In genomic region chr16:87945351-87946042, GRCh38 we compare ENCODE assay signal across 8 cellular contexts. TPM values are rescaled to one million over a fixed set of nuclear protein-coding genes. Genes with fewer than 3 reads are reported as not detected.
A peak's percentile ranks its signal among the peaks of the same experiment; 100 is the strongest.
DNase-seq lines count a peak whose midpoint lies in the region; TF ChIP-seq lines count a peak whose summit lies in the region.

No MANE protein-coding gene starts in this region.

- no peak overlapping the region for H3K27ac ChIP-seq in brain microvascular endothelial cell

- DNase-seq in DMS153 treated with DMSO at 0.1 percent for 48 hours (lab: John Stamatoyannopoulos, UW; ENCODE audit: unreplicated experiment): peak; percentile 57
- DNase-seq in NCI-H2107 treated with DMSO at 0.1 percent for 48 hours (lab: John Stamatoyannopoulos, UW; ENCODE audit: unreplicated experiment): peak; percentile 79
- peak; percentile 57 for DNase-seq in brain microvascular endothelial cell
- peak; percentile 85 for DNase-seq in iris pigment epithelial cell (ENCODE audit: low read depth)
- no peak for DNase-seq in KBM-7
- DNase-seq in lower leg skin (ENCODE audit: low spot score in 2 of 2): no peak
- DNase-seq in activated CD4-positive, alpha-beta T cell treated with anti-CD3 and anti-CD28 coated beads for 4 hours: no peak

- peak overlapping the region; percentile 87 for H3K4me2 ChIP-seq in skeletal muscle satellite cell (ENCODE audit: low read length)

- H3K27me3 ChIP-seq in brain microvascular endothelial cell (replicated peaks) (no peaks in the 10 kb centered on the region), skeletal muscle satellite cell (ENCODE audit: control insufficient read depth, insufficient read depth, low read length) (peaks cover under 1% of the 10 kb centered on the region)

- no peak for TF ChIP-seq POLR2A in lower leg skin (IDR thresholded peaks at IDR 0.05)

- in situ Hi-C loops in brain microvascular endothelial cell (cut with HindIII; ENCODE audit: low pct_ligation_motif_present, low sequenced_read_pairs) (no loop called here), KBM-7 (cut with MboI; ENCODE audit: low pct_unique_long_range_greater_than_20kb, low sequenced_read_pairs) (no loop called here)

- TF ChIP-seq CTCF in brain microvascular endothelial cell (IDR thresholded peaks at IDR 0.05; ENCODE audit: low read depth, low read length, missing control alignments) (no peak), lower leg skin (IDR thresholded peaks at IDR 0.05) (no peak)

- WGBS in lower leg skin, 2 donors: 21 to 24% methylated on average over 18 to 19 of the region's 22 CpGs

- peaks cover 6% of the 10 kb centered on the region for H3K4me1 ChIP-seq in skeletal muscle satellite cell (ENCODE audit: control insufficient read depth, insufficient read depth, low read length)

- intact Hi-C loops in lower leg skin (cut with DNase I; ENCODE audit: low total_unique reads): no loop called here

- H3K4me3 ChIP-seq in brain microvascular endothelial cell (ENCODE audit: low read depth, low read length): peak overlapping the region; percentile 20
- peak overlapping the region; percentile 64 for H3K4me3 ChIP-seq in skeletal muscle satellite cell (ENCODE audit: low read length)
- H3K4me3 ChIP-seq in lower leg skin (ENCODE audit: low read depth, poor library complexity, severe bottlenecking): no peak overlapping the region

- H3K9me3 ChIP-seq in skeletal muscle satellite cell (replicated peaks; ENCODE audit: low read length): no peaks in the 10 kb centered on the region

- H3K36me3 ChIP-seq in brain microvascular endothelial cell (replicated peaks): no peaks in the 10 kb centered on the region
- no peaks in the 10 kb centered on the region for H3K36me3 ChIP-seq in skeletal muscle satellite cell (ENCODE audit: insufficient read depth, low read length)

- H3K9ac ChIP-seq in skeletal muscle satellite cell (ENCODE audit: low read depth, low read length): peak overlapping the region; percentile 43

RNA-seq across cellular contexts. Expression of gene BANP, which starts 5.7 kb away (rescaled TPM):
- total RNA-seq in skeletal muscle satellite cell (2012; rRNA removed): 17.7 and 22.3 TPM in 2 replicates
- 10 to 100 TPM; 21.6 to 28.7 (median 24.5) TPM for total RNA-seq in lower leg skin

RNA-seq across cellular contexts. Expression of gene CA5A, which starts 9.2 kb away (rescaled TPM):
- not detected in 2 replicates for total RNA-seq in skeletal muscle satellite cell (2012; rRNA removed)
- not detected for total RNA-seq in lower leg skin

Comparison
In these comparisons a context has a peak if more than half of its experiments do, and no peak if none do; other contexts are left out.
1. DNase-seq: peak in DMS153 treated with DMSO at 0.1 percent for 48 hours (single experiment), NCI-H2107 treated with DMSO at 0.1 percent for 48 hours (single experiment), brain microvascular endothelial cell (single experiment) and iris pigment epithelial cell (single experiment); none in KBM-7 (single experiment), lower leg skin (0 of 2) and activated CD4-positive, alpha-beta T cell treated with anti-CD3 and anti-CD28 coated beads for 4 hours (0 of 2).